Comparison of ENCODE assay signal across 27 cellular contexts in the genomic region with DNA sequence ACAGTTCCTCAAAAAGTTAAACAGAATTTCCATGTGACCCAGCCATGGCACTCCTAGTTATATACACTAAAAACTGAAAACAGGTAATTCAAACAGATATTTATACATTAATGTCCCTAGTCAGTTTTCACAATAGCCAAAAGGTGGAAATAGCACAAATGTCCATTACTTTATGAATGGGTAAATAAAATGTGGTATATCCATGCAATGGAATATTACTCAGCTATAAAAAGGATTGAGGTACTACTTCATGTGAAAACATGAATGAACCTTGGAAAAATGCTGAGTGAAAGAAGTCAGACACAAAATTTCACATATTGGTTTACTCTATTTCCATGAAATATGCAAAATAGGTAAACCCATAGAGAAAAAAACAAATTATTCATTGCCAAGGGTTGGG.
"Had no signal": no experiment of that assay in that cellular context is flagged by ENCODE, and none has a peak within 500 bp of the region (broad histone marks: within the 10 kb centered on the region; RNA-seq: fewer than 3 reads in every experiment).

No MANE protein-coding gene starts in this region.

- H3K36me3 ChIP-seq: colonic mucosa, esophagus muscularis mucosa, esophagus squamous epithelium, gastrocnemius medialis, gastroesophageal sphincter, heart left ventricle, heart right ventricle had no signal

- H3K27me3 Mint-ChIP-seq: dendritic cell treated with granulocyte-macrophage colony-stimulating factor and Interleukin-4, amounts not matched to agents 40 ng/mL and 50 ng/mL, for 4 days; effector memory CD8-positive, alpha-beta T cell had no signal

- H3K27ac Mint-ChIP-seq: dendritic cell treated with granulocyte-macrophage colony-stimulating factor and Interleukin-4, amounts not matched to agents 40 ng/mL and 50 ng/mL, for 4 days; effector memory CD8-positive, alpha-beta T cell; endodermal cell had no signal

- ATAC-seq: effector memory CD8-positive, alpha-beta T cell; esophagus mucosa; foreskin keratinocyte; gastrocnemius medialis; gastroesophageal sphincter; heart left ventricle; heart right ventricle had no signal

- H3K4me3 Mint-ChIP-seq: dendritic cell treated with granulocyte-macrophage colony-stimulating factor and Interleukin-4, amounts not matched to agents 40 ng/mL and 50 ng/mL, for 4 days; effector memory CD8-positive, alpha-beta T cell; endodermal cell had no signal

- H3K4me1 ChIP-seq: colonic mucosa, esophagus muscularis mucosa, esophagus squamous epithelium, foreskin keratinocyte, gastrocnemius medialis, gastroesophageal sphincter, heart left ventricle, heart right ventricle had no signal

- FAIRE-seq: endometrium, endothelial cell of umbilical vein had no signal

- H3K4me3 ChIP-seq: colonic mucosa, coronary artery, dorsolateral prefrontal cortex, esophagus muscularis mucosa, esophagus squamous epithelium, gastrocnemius medialis, gastroesophageal sphincter, heart left ventricle, heart right ventricle had no signal

- H3K27ac ChIP-seq: colonic mucosa, coronary artery, dorsolateral prefrontal cortex, epithelial cell of prostate, esophagus muscularis mucosa, esophagus squamous epithelium, foreskin keratinocyte, gastrocnemius medialis, gastroesophageal sphincter, heart left ventricle, heart right ventricle had no signal

- DNase-seq: colonic mucosa; cortex of kidney; dermis blood vessel endothelial cell; dorsolateral prefrontal cortex; effector CD4-positive, alpha-beta T cell; effector CD8-positive, alpha-beta T cell; effector memory CD4-positive, alpha-beta T cell; effector memory CD8-positive, alpha-beta T cell; endodermal cell; erythroblast; esophagus squamous epithelium; foreskin fibroblast; foreskin keratinocyte; foreskin melanocyte; gastrocnemius medialis; glutamatergic neuron; head of caudate nucleus; heart left ventricle; heart right ventricle had no signal

- H3K27me3 ChIP-seq: colonic mucosa, esophagus muscularis mucosa, esophagus squamous epithelium, foreskin keratinocyte, gastroesophageal sphincter, heart left ventricle had no signal

- H3K9me3 Mint-ChIP-seq: dendritic cell treated with granulocyte-macrophage colony-stimulating factor and Interleukin-4, amounts not matched to agents 40 ng/mL and 50 ng/mL, for 4 days; effector memory CD8-positive, alpha-beta T cell had no signal

- H3K9me3 ChIP-seq: colonic mucosa, esophagus squamous epithelium, gastroesophageal sphincter had no signal
